In genomic region chr3:160935413-160936095, GRCh38 we compare ENCODE assay signal across 24 cellular contexts.
A peak's percentile ranks its signal among the peaks of the same experiment; 100 is the strongest.
DNase-seq lines count a peak whose midpoint lies in the region; TF ChIP-seq lines count a peak whose summit lies in the region.
"Had no signal": no experiment of that assay in that cellular context is flagged by ENCODE, and none has a peak within 500 bp of the region (broad histone marks: within the 10 kb centered on the region; RNA-seq: fewer than 3 reads in every experiment).

No MANE protein-coding gene starts in this region.

- no peaks in the 10 kb centered on the region for H3K9me3 Mint-ChIP-seq in type B pancreatic cell
- H3K9me3 Mint-ChIP-seq: activated naive CD4-positive, alpha-beta T cell treated with anti-CD3 and anti-CD28 coated beads for 36 hours; T-helper 1 cell treated with Interleukin-12 subunit alpha and Interleukin-12 subunit beta and Interleukin-4 antibody, amounts not matched to agents 30 μg/mL and 1 μg/mL, for 36 hours had no signal

- DNase-seq in SIG-M5 treated with dmso at 0.1 percent for 504 hours (lab: John Stamatoyannopoulos, UW; ENCODE audit: unreplicated experiment): peak; percentile 28
- no peak for DNase-seq in SIG-M5 (lab: John Stamatoyannopoulos, UW)
- peak; percentile 21 for DNase-seq in SKM-1 (lab: John Stamatoyannopoulos, UW; ENCODE audit: unreplicated experiment)
- peak; percentile 23 for DNase-seq in iris pigment epithelial cell (ENCODE audit: low read depth)
- DNase-seq in type B pancreatic cell (ENCODE audit: extremely low spot score, unreplicated experiment): no peak
- DNase-seq in NCI-H2227 treated with DMSO at 0.1 percent for 48 hours (lab: John Stamatoyannopoulos, UW): no peak
- no peak for DNase-seq in stimulated activated CD4-positive, alpha-beta T cell treated with anti-CD3 and anti-CD28 coated beads, Interleukin-4, amount 100 ng/mL, for 4 hours
- DNase-seq in effector memory CD4-positive, alpha-beta T cell: no peak
- DNase-seq: activated CD4-positive, alpha-beta T cell treated with anti-CD3 and anti-CD28 coated beads for 36 hours; activated naive CD4-positive, alpha-beta T cell treated with anti-CD3 and anti-CD28 coated beads for 36 hours; activated T-cell treated with anti-CD3 and anti-CD28 coated beads, Interleukin-2, amount 50 U/mL, for 48 hours; BE2C; dermis blood vessel endothelial cell; GF-D8; KBM-7; kidney; MM.1S; NCI-H1930; NCI-H446; SJCRH30 had no signal

- H3K36me3 Mint-ChIP-seq in type B pancreatic cell: no peaks in the 10 kb centered on the region

- no peaks in the 10 kb centered on the region for H3K36me3 ChIP-seq in effector memory CD4-positive, alpha-beta T cell (ENCODE audit: control insufficient read depth, insufficient read depth, low read length)
- H3K36me3 ChIP-seq: BE2C, SJCRH30 had no signal

- peak overlapping the region; percentile 72 for H3K27ac Mint-ChIP-seq in type B pancreatic cell
- H3K27ac Mint-ChIP-seq: activated CD4-positive, alpha-beta T cell treated with anti-CD3 and anti-CD28 coated beads for 36 hours; activated naive CD4-positive, alpha-beta T cell treated with anti-CD3 and anti-CD28 coated beads for 36 hours; GM23338; T-helper 1 cell treated with Interleukin-12 subunit alpha and Interleukin-12 subunit beta and Interleukin-4 antibody, amounts not matched to agents 30 μg/mL and 1 μg/mL, for 36 hours had no signal

- no peak overlapping the region for H3K4me3 ChIP-seq in effector memory CD4-positive, alpha-beta T cell (ENCODE audit: insufficient read depth, low read depth, low read length, poor library complexity, severe bottlenecking)
- H3K4me3 ChIP-seq: GM23338, lung, SJCRH30 had no signal

- no peaks in the 10 kb centered on the region for H3K27me3 ChIP-seq in effector memory CD4-positive, alpha-beta T cell (replicated peaks; ENCODE audit: control insufficient read depth, insufficient read depth, low read length, poor library complexity, severe bottlenecking)
- H3K27me3 ChIP-seq: BE2C, SJCRH30 had no signal

- H3K27ac ChIP-seq in effector memory CD4-positive, alpha-beta T cell (ENCODE audit: insufficient read depth, low read length, poor library complexity, severe bottlenecking): no peak overlapping the region
- H3K27ac ChIP-seq: SJCRH30 had no signal

- no peak overlapping the region for H3K4me3 Mint-ChIP-seq in type B pancreatic cell
- H3K4me3 Mint-ChIP-seq: activated CD4-positive, alpha-beta T cell treated with anti-CD3 and anti-CD28 coated beads for 36 hours; activated naive CD4-positive, alpha-beta T cell treated with anti-CD3 and anti-CD28 coated beads for 36 hours; GM23338; neural crest cell; T-helper 1 cell treated with Interleukin-12 subunit alpha and Interleukin-12 subunit beta and Interleukin-4 antibody, amounts not matched to agents 30 μg/mL and 1 μg/mL, for 36 hours had no signal

- peaks cover 13% of the 10 kb centered on the region for H3K4me1 Mint-ChIP-seq in type B pancreatic cell (ENCODE audit: unreplicated experiment)
- H3K4me1 Mint-ChIP-seq: activated CD4-positive, alpha-beta T cell treated with anti-CD3 and anti-CD28 coated beads for 36 hours; neural crest cell had no signal

- TF ChIP-seq CTCF in type B pancreatic cell (conservative IDR thresholded peaks at IDR 0.05): no peak

- H3K27me3 Mint-ChIP-seq in type B pancreatic cell: no peaks in the 10 kb centered on the region
- H3K27me3 Mint-ChIP-seq: activated CD4-positive, alpha-beta T cell treated with anti-CD3 and anti-CD28 coated beads for 36 hours had no signal

- H3K9me3 ChIP-seq in effector memory CD4-positive, alpha-beta T cell (ENCODE audit: control insufficient read depth, low read length): no peaks in the 10 kb centered on the region
- H3K9me3 ChIP-seq: BE2C, SJCRH30 had no signal

- H3K4me1 ChIP-seq in effector memory CD4-positive, alpha-beta T cell (ENCODE audit: control insufficient read depth, insufficient read depth, low read length, poor library complexity, severe bottlenecking): no peaks in the 10 kb centered on the region
- H3K4me1 ChIP-seq: SJCRH30 had no signal

Comparison
In these comparisons a context has a peak if more than half of its experiments do, and no peak if none do; other contexts are left out.
1. DNase-seq: peak in SIG-M5 treated with dmso at 0.1 percent for 504 hours (single experiment), SKM-1 (single experiment) and iris pigment epithelial cell (single experiment); none in SIG-M5 (single experiment), type B pancreatic cell (single experiment), NCI-H2227 treated with DMSO at 0.1 percent for 48 hours (single experiment), stimulated activated CD4-positive, alpha-beta T cell treated with anti-CD3 and anti-CD28 coated beads, Interleukin-4, amount 100 ng/mL, for 4 hours (0 of 2) and effector memory CD4-positive, alpha-beta T cell (0 of 3).